Comparison of ENCODE assay signal across 17 cellular contexts in genomic region chr5:172802585-172803176, GRCh38. TPM values are rescaled to one million over a fixed set of nuclear protein-coding genes. Genes with fewer than 3 reads are reported as not detected.
DNase-seq lines count a peak whose midpoint lies in the region; ATAC-seq and TF ChIP-seq lines count a peak whose summit lies in the region.
"Had no signal": no experiment of that assay in that cellular context is flagged by ENCODE, and none has a peak within 500 bp of the region (broad histone marks: within the 10 kb centered on the region; RNA-seq: fewer than 3 reads in every experiment).

No MANE protein-coding gene starts in this region.

- no peaks in the 10 kb centered on the region for H3K9me3 ChIP-seq in HEK293 (ENCODE audit: control insufficient read depth, insufficient read depth, low read depth, low read length)
- no peaks in the 10 kb centered on the region for H3K9me3 ChIP-seq in SJSA1 (replicated peaks)
- H3K9me3 ChIP-seq in heart right ventricle, result no peaks in the 10 kb centered on the region
- H3K9me3 ChIP-seq: tibial nerve had no signal

- TF ChIP-seq CTCF in HEK293 (tag by site-specific recombination; IDR thresholded peaks at IDR 0.05) (no peak), epithelial cell of esophagus (IDR thresholded peaks at IDR 0.05; ENCODE audit: insufficient read depth, low read depth, low read length, missing control alignments) (no peak), heart right ventricle (IDR thresholded peaks at IDR 0.05) (no peak)

- H3K4me1 ChIP-seq in HEK293 (ENCODE audit: control insufficient read depth, insufficient read depth, low read length) (no peaks in the 10 kb centered on the region), SJSA1 (replicated peaks) (peaks cover 63% of the 10 kb centered on the region), heart right ventricle (peaks cover 0 to 63% (median 5%) of the 10 kb centered on the region in 9 donors)

- H3K27ac ChIP-seq in HEK293 (ENCODE audit: extremely low read depth, low read depth, low read length), result no peak overlapping the region
- H3K27ac ChIP-seq in SJSA1, result peak overlapping the region; percentile 88
- H3K27ac ChIP-seq in heart right ventricle, result peak overlapping the region in 1 of 10 donors; percentile 26
- H3K27ac ChIP-seq: tibial nerve had no signal

- intact Hi-C loops in heart right ventricle (cut with DNase I), result no loop called here

- POLR2A ChIA-PET in HEK293 (lab: Yijun Ruan, JAX), result interaction anchor here (1.7 kb wide), 1 partner anchor 31 kb away, joined by 7 read pairs; the partner anchor contains the start of gene DUSP1

- peak in 1 of 2 experiments; percentile 64 for DNase-seq in SJSA1 (ENCODE audit: low read depth in 1 of 2, low spot score in 2 of 2)
- peak; percentile 29 for DNase-seq in epithelial cell of esophagus (ENCODE audit: low read depth)
- DNase-seq in renal cortical epithelial cell (ENCODE audit: low read depth), result peak; percentile 47
- DNase-seq in activated CD4-positive, CD25-positive, alpha-beta regulatory T cell (lab: John Stamatoyannopoulos, UW), result no peak
- DNase-seq in AG08396 (ENCODE audit: low spot score), result no peak
- DNase-seq in heart right ventricle, result no peak
- DNase-seq: cerebellar nuclear complex; GF-D8; NCI-H1105 treated with DMSO at 0.1 percent for 48 hours; NCI-H446; right cardiac atrium; stimulated activated CD4-positive, alpha-beta T cell treated with anti-CD3 and anti-CD28 coated beads, Interleukin-4, amount 100 ng/mL, for 4 hours had no signal

- H3K36me3 ChIP-seq in HEK293 (ENCODE audit: control insufficient read depth in 2 of 2, insufficient read depth in 1 of 2, low read length in 2 of 2) (no peaks in the 10 kb centered on the region), SJSA1 (no peaks in the 10 kb centered on the region), heart right ventricle (no peaks in the 10 kb centered on the region)
- H3K36me3 ChIP-seq: tibial nerve had no signal

- CTCF ChIA-PET in HEK293 (lab: Yijun Ruan, JAX), result interaction anchor here (0.5 kb wide), 1 partner anchor 77 kb away, joined by 3 read pairs; no protein-coding TSS in a partner anchor

- 76 to 90% methylated on average over 2 of the region's 2 CpGs for WGBS in heart right ventricle, 2 donors

- no peak overlapping the region for H3K4me3 ChIP-seq in HEK293 (ENCODE audit: low read depth, low read length)
- no peak overlapping the region for H3K4me3 ChIP-seq in SJSA1
- no peak overlapping the region for H3K4me3 ChIP-seq in epithelial cell of esophagus (ENCODE audit: low read length)
- no peak overlapping the region for H3K4me3 ChIP-seq in heart right ventricle
- H3K4me3 ChIP-seq: tibial nerve had no signal

- no peaks in the 10 kb centered on the region for H3K27me3 ChIP-seq in SJSA1 (replicated peaks)
- no peaks in the 10 kb centered on the region for H3K27me3 ChIP-seq in heart right ventricle
- H3K27me3 ChIP-seq: tibial nerve had no signal

- ATAC-seq in GM18511 (IDR thresholded peaks at IDR 0.05; ENCODE audit: unreplicated experiment) (no peak), heart right ventricle (no peak)
- ATAC-seq: activated CD4-positive, CD25-positive, alpha-beta regulatory T cell treated with anti-CD3 and anti-CD28 coated beads, Interleukin-2, amount 50 U/mL, for 24 hours; activated naive CD4-positive, alpha-beta T cell treated with anti-CD3 and anti-CD28 coated beads, Interleukin-2, amount 50 U/mL, for 72 hours; right cardiac atrium had no signal

TF ChIP-seq in HEK293, 187 proteins besides CTCF, POLR2A, EP300 and RAD21:
- TF ChIP-seq ZNF785 (tag by site-specific recombination; IDR thresholded peaks at IDR 0.05) (no peak), ZNF146 (tag by site-specific recombination; IDR thresholded peaks at IDR 0.05) (no peak), ZNF549 (tag by site-specific recombination; IDR thresholded peaks at IDR 0.05) (no peak), IKZF3 (tag by site-specific recombination; IDR thresholded peaks at IDR 0.05) (no peak), ZFP69B (tag by site-specific recombination; IDR thresholded peaks at IDR 0.05) (peak; percentile 74), ZNF692 (tag by site-specific recombination; IDR thresholded peaks at IDR 0.05) (peak; percentile 78), ZNF558 (tag by site-specific recombination; IDR thresholded peaks at IDR 0.05) (no peak), TCF7L2 (IDR thresholded peaks at IDR 0.05; ENCODE audit: borderline replicate concordance, low read depth, low read length) (no peak)

RNA-seq across cellular contexts. Expression of gene ERGIC1, which starts 31.4 kb away (rescaled TPM):
- 115 and 202 TPM in 2 replicates for total RNA-seq in SJSA1 (2014; rRNA removed; shearing (Covaris generic))
- total RNA-seq in renal cortical epithelial cell (143 and 240 TPM in 2 replicates), heart right ventricle (10 to 100 TPM; 60.3 to 91.9 (median 74.2) TPM)
- polyA plus RNA-seq in heart right ventricle, result 10 to 100 TPM; 48.0 to 64.9 TPM

RNA-seq across cellular contexts. Expression of gene DUSP1, which starts 31.7 kb away (rescaled TPM):
- 322 and 475 TPM in 2 replicates for total RNA-seq in SJSA1 (2014; rRNA removed; shearing (Covaris generic))
- total RNA-seq in renal cortical epithelial cell (203 and 294 TPM in 2 replicates), heart right ventricle (100 to 1,000 TPM in 7 of 10 donors, 10 to 100 TPM in 3; 55.7 to 215 (median 143) TPM)
- 10 to 100 TPM; 33.3 to 98.6 TPM for polyA plus RNA-seq in heart right ventricle

Comparison
In these comparisons a context has a peak if more than half of its experiments do, and no peak if none do; other contexts are left out.
1. DNase-seq: peak in epithelial cell of esophagus (single experiment) and renal cortical epithelial cell (single experiment); none in activated CD4-positive, CD25-positive, alpha-beta regulatory T cell (0 of 4), AG08396 (single experiment) and heart right ventricle (0 of 2).